In the genomic region with DNA sequence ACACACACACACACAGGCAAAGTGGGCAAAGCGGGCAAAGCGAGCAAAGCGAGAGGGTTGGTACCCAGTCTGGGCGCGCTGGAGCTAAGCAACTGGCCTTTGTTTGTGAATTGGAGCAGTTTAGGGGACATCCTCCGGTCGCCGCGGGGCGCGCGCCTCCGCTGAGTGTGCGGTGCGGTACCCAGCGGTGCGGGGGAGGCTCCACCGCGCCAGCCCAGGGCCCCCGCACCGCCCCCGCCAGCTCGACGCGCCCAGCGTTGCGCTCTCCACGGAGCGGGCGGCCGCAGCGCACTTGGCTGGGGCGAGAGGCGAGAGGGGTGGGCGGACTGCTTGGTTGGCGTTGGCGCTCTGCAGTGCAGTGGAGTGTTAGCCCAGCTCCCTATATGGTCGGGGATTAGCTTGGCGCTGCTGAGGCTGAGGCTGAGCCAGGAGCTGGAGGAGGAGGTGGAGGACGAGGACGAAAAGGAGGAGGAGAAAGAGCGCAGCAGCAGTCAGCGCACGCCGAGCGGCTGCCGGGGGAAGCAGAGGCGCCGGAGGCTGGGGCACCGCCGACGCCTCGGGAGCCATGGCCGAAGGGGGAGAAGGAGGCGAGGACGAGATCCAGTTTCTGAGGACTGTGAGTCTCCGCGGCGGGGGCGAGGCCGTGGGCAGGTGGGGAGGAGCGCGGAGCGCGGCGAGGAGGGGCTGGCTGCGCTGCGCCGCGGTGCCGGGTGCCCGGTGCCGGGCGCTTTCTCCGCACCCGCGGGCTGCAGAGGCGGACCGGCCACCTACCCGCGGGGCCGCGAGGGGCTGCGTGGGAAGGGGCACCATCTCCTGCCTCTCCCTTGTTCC, we compare ENCODE assay signal across 9 cellular contexts. TPM values are rescaled to one million over a fixed set of nuclear protein-coding genes. Genes with fewer than 3 reads are reported as not detected.
DNase-seq lines count a peak whose midpoint lies in the region; ATAC-seq, FAIRE-seq and TF ChIP-seq lines count a peak whose summit lies in the region.
"Had no signal": no experiment of that assay in that cellular context is flagged by ENCODE, and none has a peak within 500 bp of the region (broad histone marks: within the 10 kb centered on the region; RNA-seq: fewer than 3 reads in every experiment).

Gene RYR3, plus strand, starts transcription at position 487 of the 831 bp plus-strand sequence. Its CDS starts 79 bp downstream, at position 566.

- CTCF ChIA-PET in activated CD8-positive, alpha-beta T cell treated with anti-CD3 and anti-CD28 coated beads for 36 hours (lab: Charles Lee): interaction anchor here (1.1 kb wide), 1 partner anchor 390 kb away, joined by 3 read pairs; no protein-coding TSS in a partner anchor

- peak; percentile 63 for DNase-seq in D721Med (ENCODE audit: insufficient read length, low spot score)
- no peak for DNase-seq in RWPE2 (ENCODE audit: low spot score)
- DNase-seq in glutamatergic neuron: peak; percentile 71
- peak in 9 of 10 donors; percentile 32 to 96 (median 58) for DNase-seq in posterior cingulate gyrus
- DNase-seq in HAP-1 (ENCODE audit: low spot score in 2 of 2): no peak
- DNase-seq in activated CD8-positive, alpha-beta T cell treated with anti-CD3 and anti-CD28 coated beads for 36 hours: no peak

- H3K36me3 ChIP-seq in RWPE2 (ENCODE audit: low read depth) (no peaks in the 10 kb centered on the region), HAP-1 (replicated peaks) (no peaks in the 10 kb centered on the region)

- H3K27me3 ChIP-seq in RWPE2 (ENCODE audit: insufficient read depth, poor library complexity, severe bottlenecking) (peaks cover 66% of the 10 kb centered on the region), HAP-1 (ENCODE audit: low read depth) (peaks cover 13% of the 10 kb centered on the region; the same call in 1 of the 2 replicates)

- peak; percentile 63 for ATAC-seq in RWPE2 (ENCODE audit: low read depth)
- no peak for ATAC-seq in GM21723 (IDR thresholded peaks at IDR 0.05; ENCODE audit: unreplicated experiment)
- ATAC-seq in activated CD8-positive, alpha-beta T cell treated with anti-CD3 and anti-CD28 coated beads for 36 hours: no peak
- no peak for ATAC-seq in HG02870 (IDR thresholded peaks at IDR 0.05; ENCODE audit: unreplicated experiment)

- no peak within 1 kb of the TSS for H3K27ac ChIP-seq in RWPE2 (ENCODE audit: poor library complexity, severe bottlenecking)

- POLR2A ChIA-PET in activated CD8-positive, alpha-beta T cell treated with anti-CD3 and anti-CD28 coated beads for 36 hours (lab: Charles Lee): interaction anchor here (0.6 kb wide), 1 partner anchor 702 kb away, joined by 3 read pairs; no protein-coding TSS in a partner anchor

- H3K4me1 ChIP-seq in RWPE2 (ENCODE audit: insufficient read depth, poor library complexity, severe bottlenecking) (no peaks in the 10 kb centered on the region), HAP-1 (no peaks in the 10 kb centered on the region)

- H3K4me3 ChIP-seq in RWPE2 (ENCODE audit: severe bottlenecking) (no peak within 1 kb of the TSS), HAP-1 (no peak within 1 kb of the TSS)

- H3K9me3 ChIP-seq in RWPE2 (ENCODE audit: severe bottlenecking) (no peaks in the 10 kb centered on the region), HAP-1 (no peaks in the 10 kb centered on the region)

- FAIRE-seq in D721Med (lab: Jason Lieb, UNC): no peak
- FAIRE-seq: islet of Langerhans had no signal

- intact Hi-C loops in posterior cingulate gyrus (cut with DNase I): loop anchor here (10.0 kb wide), 1 partner anchor 274 kb away; no protein-coding TSS in a partner anchor
- intact Hi-C loops in activated CD8-positive, alpha-beta T cell treated with anti-CD3 and anti-CD28 coated beads for 36 hours (cut with micrococcal nuclease): no loop called here

- in situ Hi-C loops in HAP-1 (cut with MboI; ENCODE audit: low sequenced_read_pairs): no loop called here

- H3K9me3 Mint-ChIP-seq in glutamatergic neuron (ENCODE audit: unreplicated experiment): peaks cover 2% of the 10 kb centered on the region
- H3K9me3 Mint-ChIP-seq in activated CD8-positive, alpha-beta T cell treated with anti-CD3 and anti-CD28 coated beads for 36 hours: no peaks in the 10 kb centered on the region

- peaks cover 13% of the 10 kb centered on the region for H3K27me3 Mint-ChIP-seq in glutamatergic neuron (ENCODE audit: unreplicated experiment)
- H3K27me3 Mint-ChIP-seq in activated CD8-positive, alpha-beta T cell treated with anti-CD3 and anti-CD28 coated beads for 36 hours: peaks cover 33% of the 10 kb centered on the region

- H3K36me3 Mint-ChIP-seq in glutamatergic neuron (ENCODE audit: unreplicated experiment): no peaks in the 10 kb centered on the region
- H3K36me3 Mint-ChIP-seq in activated CD8-positive, alpha-beta T cell treated with anti-CD3 and anti-CD28 coated beads for 36 hours (ENCODE audit: low read depth): no peaks in the 10 kb centered on the region

- TF ChIP-seq CTCF in D721Med (IDR thresholded peaks at IDR 0.05; ENCODE audit: insufficient read depth, missing control alignments) (no peak), RWPE2 (IDR thresholded peaks at IDR 0.05; ENCODE audit: poor library complexity, severe bottlenecking) (no peak), glutamatergic neuron (IDR thresholded peaks at IDR 0.05; ENCODE audit: partially characterized antibody, unreplicated experiment) (no peak)
- TF ChIP-seq CTCF in activated CD8-positive, alpha-beta T cell treated with anti-CD3 and anti-CD28 coated beads for 36 hours (IDR thresholded peaks at IDR 0.05): no peak

- peak within 1 kb of the TSS; percentile 8 for H3K27ac Mint-ChIP-seq in glutamatergic neuron (ENCODE audit: unreplicated experiment)
- H3K27ac Mint-ChIP-seq in activated CD8-positive, alpha-beta T cell treated with anti-CD3 and anti-CD28 coated beads for 36 hours: no peak within 1 kb of the TSS

- no peaks in the 10 kb centered on the region for H3K4me1 Mint-ChIP-seq in glutamatergic neuron (ENCODE audit: low read depth, unreplicated experiment)
- no peaks in the 10 kb centered on the region for H3K4me1 Mint-ChIP-seq in activated CD8-positive, alpha-beta T cell treated with anti-CD3 and anti-CD28 coated beads for 36 hours (ENCODE audit: low read depth)

- H3K4me3 Mint-ChIP-seq in glutamatergic neuron (ENCODE audit: unreplicated experiment): peak within 1 kb of the TSS; percentile 94
- H3K4me3 Mint-ChIP-seq in activated CD8-positive, alpha-beta T cell treated with anti-CD3 and anti-CD28 coated beads for 36 hours: no peak within 1 kb of the TSS

RNA-seq across cellular contexts. Expression of gene RYR3, which starts in this region (rescaled TPM):
- total RNA-seq in glutamatergic neuron (ENCODE audit: unreplicated experiment): 7.4 TPM
- total RNA-seq in activated CD8-positive, alpha-beta T cell treated with anti-CD3 and anti-CD28 coated beads for 36 hours: not detected

Comparison
In these comparisons a context has a peak if more than half of its experiments do, and no peak if none do; other contexts are left out.
1. DNase-seq: peak in D721Med (single experiment), glutamatergic neuron (single experiment) and posterior cingulate gyrus (9 of 10); none in RWPE2 (single experiment), HAP-1 (0 of 2) and activated CD8-positive, alpha-beta T cell treated with anti-CD3 and anti-CD28 coated beads for 36 hours (single experiment).